ENCODE assay signal across 20 cellular contexts in the genomic region with DNA sequence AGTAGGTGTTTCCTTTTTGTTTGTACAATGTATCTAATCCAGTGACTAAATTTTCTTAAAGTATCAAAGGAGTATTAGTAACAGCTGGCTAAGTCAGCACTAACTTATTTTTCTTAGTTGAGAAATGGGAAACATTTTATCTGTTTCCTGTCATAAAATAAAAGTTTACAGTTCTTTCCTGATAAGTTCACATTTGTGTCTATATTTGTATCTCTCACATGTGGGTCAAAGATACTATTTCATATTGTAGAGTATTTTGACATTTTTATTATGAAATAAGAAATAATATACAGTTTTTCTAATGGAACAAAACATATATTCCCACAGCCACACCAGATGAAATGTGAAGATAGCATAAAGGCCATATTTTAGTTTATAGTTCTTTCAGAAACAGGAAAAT.
DNase-seq lines count a peak whose midpoint lies in the region; ATAC-seq, FAIRE-seq and TF ChIP-seq lines count a peak whose summit lies in the region.
"Had no signal": no experiment of that assay in that cellular context is flagged by ENCODE, and none has a peak within 500 bp of the region (broad histone marks: within the 10 kb centered on the region; RNA-seq: fewer than 3 reads in every experiment).

No MANE protein-coding gene starts in this region.

- no peak overlapping the region for H2BK120ac ChIP-seq in mesenchymal stem cell (ENCODE audit: low read depth, low read length)

- no peak overlapping the region for H3K14ac ChIP-seq in mesenchymal stem cell (ENCODE audit: low read length in 2 of 2)

- H3K27me3 ChIP-seq in left ventricle myocardium inferior (ENCODE audit: low read depth): no peaks in the 10 kb centered on the region
- no peaks in the 10 kb centered on the region for H3K27me3 ChIP-seq in endothelial cell of umbilical vein (ENCODE audit: control insufficient read depth in 2 of 2, insufficient read depth in 2 of 2, low read length in 2 of 2)
- H3K27me3 ChIP-seq in mesenchymal stem cell (ENCODE audit: control insufficient read depth in 1 of 2, insufficient read depth in 1 of 2, low read length in 2 of 2): no peaks in the 10 kb centered on the region
- no peaks in the 10 kb centered on the region for H3K27me3 ChIP-seq in CD8-positive, alpha-beta T cell (ENCODE audit: insufficient read depth, low read length)
- H3K27me3 ChIP-seq: BLaER1 treated with 17β-estradiol and CSF1 and Interleukin-3, amounts not matched to agents 10 nM and 100 nM had no signal

- H3K9ac ChIP-seq in endothelial cell of umbilical vein (replicated peaks; ENCODE audit: extremely low read depth, insufficient read depth, low read length): no peak overlapping the region
- H3K9ac ChIP-seq in mesenchymal stem cell (ENCODE audit: low read length): peak overlapping the region; percentile 45
- H3K9ac ChIP-seq: BLaER1 treated with 17β-estradiol and CSF1 and Interleukin-3, amounts not matched to agents 10 nM and 100 nM had no signal

- H2BK12ac ChIP-seq in mesenchymal stem cell (ENCODE audit: low read length in 2 of 2): no peak overlapping the region

- H3K18ac ChIP-seq in mesenchymal stem cell (ENCODE audit: low read depth in 1 of 2, low read length in 2 of 2): no peak overlapping the region

- no peak for TF ChIP-seq POLR2A in endothelial cell of umbilical vein (IDR thresholded peaks at IDR 0.05; ENCODE audit: low read depth, low read length)

- H4K91ac ChIP-seq in mesenchymal stem cell (ENCODE audit: low read length): no peak overlapping the region

- no TSS peak for BruUV-seq in endothelial cell of umbilical vein (replicated peaks; lab: Mats Ljungman, UMichigan)

- peaks cover 4% of the 10 kb centered on the region for H3K36me3 Mint-ChIP-seq in CD8-positive, alpha-beta T cell
- H3K36me3 Mint-ChIP-seq: CD4-positive, CD25-positive, alpha-beta regulatory T cell had no signal

- no peaks in the 10 kb centered on the region for H3K9me3 Mint-ChIP-seq in CD8-positive, alpha-beta T cell
- H3K9me3 Mint-ChIP-seq: CD4-positive, CD25-positive, alpha-beta regulatory T cell had no signal

- peak overlapping the region; percentile 7 for H3K4me2 ChIP-seq in endothelial cell of umbilical vein (ENCODE audit: insufficient read depth, low read length)
- no peak overlapping the region for H3K4me2 ChIP-seq in mesenchymal stem cell (ENCODE audit: low read length, poor library complexity, severe bottlenecking)
- H3K4me2 ChIP-seq: BLaER1 treated with 17β-estradiol and CSF1 and Interleukin-3, amounts not matched to agents 10 nM and 100 nM had no signal

- H2AFZ ChIP-seq in endothelial cell of umbilical vein (ENCODE audit: low read depth, low read length) (no peak overlapping the region), mesenchymal stem cell (ENCODE audit: low read depth, low read length) (no peak overlapping the region)

- H3K27ac ChIP-seq in left ventricle myocardium inferior (replicated peaks): peak overlapping the region; percentile 43
- no peak overlapping the region for H3K27ac ChIP-seq in endothelial cell of umbilical vein (ENCODE audit: insufficient read depth, low read depth, low read length)
- H3K27ac ChIP-seq in mesenchymal stem cell (ENCODE audit: low read length, poor library complexity, severe bottlenecking): no peak overlapping the region
- no peak overlapping the region for H3K27ac ChIP-seq in caudate nucleus (ENCODE audit: low read depth, low read length)
- no peak overlapping the region for H3K27ac ChIP-seq in CD8-positive, alpha-beta T cell (ENCODE audit: low read depth, low read length)
- H3K27ac ChIP-seq: BLaER1 treated with 17β-estradiol and CSF1 and Interleukin-3, amounts not matched to agents 10 nM and 100 nM had no signal

- no peak overlapping the region for H3K4ac ChIP-seq in mesenchymal stem cell (ENCODE audit: low read depth in 1 of 2, low read length in 2 of 2)

- H3K36me3 ChIP-seq in left ventricle myocardium inferior (peaks cover 3% of the 10 kb centered on the region), endothelial cell of umbilical vein (ENCODE audit: control insufficient read depth in 2 of 2, extremely low read depth in 1 of 2, insufficient read depth in 2 of 2, low read length in 2 of 2) (no peaks in the 10 kb centered on the region), mesenchymal stem cell (ENCODE audit: control insufficient read depth in 1 of 2, insufficient read depth in 2 of 2, low read depth in 1 of 2, low read length in 2 of 2) (peaks cover 2 to 11% of the 10 kb centered on the region in 2 experiments)
- no peaks in the 10 kb centered on the region for H3K36me3 ChIP-seq in CD8-positive, alpha-beta T cell (ENCODE audit: insufficient read depth, low read length)
- H3K36me3 ChIP-seq: HAP-1 had no signal

- POLR2A ChIA-PET in endothelial cell of umbilical vein (lab: Charles Lee): no interaction called here
- POLR2A ChIA-PET in CD8-positive, alpha-beta T cell (lab: Charles Lee): no interaction called here

- ATAC-seq in Right ventricle myocardium superior (ENCODE audit: poor library complexity) (no peak), HG03159 (IDR thresholded peaks at IDR 0.05; ENCODE audit: unreplicated experiment) (no peak)
- no peak for ATAC-seq in CD8-positive, alpha-beta T cell
- ATAC-seq: GM12878, HepG2 had no signal

- H2BK15ac ChIP-seq in mesenchymal stem cell (ENCODE audit: low read depth, poor library complexity, severe bottlenecking): no peak overlapping the region

- DNase-seq in left ventricle myocardium inferior (no peak), Right ventricle myocardium superior (no peak), endothelial cell of umbilical vein (ENCODE audit: low read depth, low spot score) (peak; percentile 86), mesenchymal stem cell (no peak), caudate nucleus (lab: John Stamatoyannopoulos, UW) (no peak)
- DNase-seq in activated naive CD4-positive, alpha-beta T cell (lab: John Stamatoyannopoulos, UW): no peak
- DNase-seq in CD8-positive, alpha-beta T cell: no peak
- DNase-seq: 8988T; ACHN; Calu3; CD4-positive, CD25-positive, alpha-beta regulatory T cell; DMS 273 treated with DMSO at 0.1 percent for 48 hours had no signal

- TF ChIP-seq CTCF in left ventricle myocardium inferior (IDR thresholded peaks at IDR 0.05; ENCODE audit: borderline replicate concordance): no peak
- no peak for TF ChIP-seq CTCF in endothelial cell of umbilical vein (IDR thresholded peaks at IDR 0.05; ENCODE audit: extremely low read depth in 1 of 2, insufficient read depth in 1 of 2, low read depth in 1 of 2, low read length in 2 of 2)
- no peak for TF ChIP-seq CTCF in CD8-positive, alpha-beta T cell (IDR thresholded peaks at IDR 0.05)

- H4K20me1 ChIP-seq in endothelial cell of umbilical vein (replicated peaks; ENCODE audit: control insufficient read depth, extremely low read depth, insufficient read depth, low read length): no peaks in the 10 kb centered on the region

- no peaks in the 10 kb centered on the region for H3K4me1 Mint-ChIP-seq in CD8-positive, alpha-beta T cell (ENCODE audit: low read depth)
- H3K4me1 Mint-ChIP-seq: CD4-positive, CD25-positive, alpha-beta regulatory T cell had no signal

- CTCF ChIA-PET in endothelial cell of umbilical vein (lab: Charles Lee): interaction anchor here (1.9 to 6.2 kb wide), 3 partner anchors 9 to 336 kb away, joined by 7 to 35 read pairs (median 34); no protein-coding TSS in a partner anchor
- CTCF ChIA-PET in CD8-positive, alpha-beta T cell (lab: Charles Lee): no interaction called here

- H3K4me3 ChIP-seq in left ventricle myocardium inferior: no peak overlapping the region
- H3K4me3 ChIP-seq in endothelial cell of umbilical vein (replicated peaks in 1 of 3; ENCODE audit: insufficient read depth in 1 of 3, low read depth in 1 of 3, low read length in 3 of 3): no peak overlapping the region
- no peak overlapping the region for H3K4me3 ChIP-seq in mesenchymal stem cell (ENCODE audit: insufficient read depth in 1 of 2, low read depth in 1 of 2, low read length in 2 of 2)
- H3K4me3 ChIP-seq in CD8-positive, alpha-beta T cell (ENCODE audit: low read depth, low read length): no peak overlapping the region
- H3K4me3 ChIP-seq: BLaER1 treated with 17β-estradiol and CSF1 and Interleukin-3, amounts not matched to agents 10 nM and 100 nM; GM12878; HAP-1 had no signal

- H3K79me1 ChIP-seq in mesenchymal stem cell (replicated peaks; ENCODE audit: low read length, poor library complexity, severe bottlenecking): peaks cover 22% of the 10 kb centered on the region

- no peak overlapping the region for H3K23ac ChIP-seq in mesenchymal stem cell (ENCODE audit: low read length in 2 of 2)

- H4K8ac ChIP-seq in mesenchymal stem cell (ENCODE audit: low read length): no peak overlapping the region

- no peak overlapping the region for H2AK5ac ChIP-seq in mesenchymal stem cell (ENCODE audit: low read length, severe bottlenecking)

- dilution Hi-C loops in endothelial cell of umbilical vein (cut with MboI; ENCODE audit: extremely low pct_ligation_motif_present, low sequenced_read_pairs): no loop called here

- no peak overlapping the region for H2BK5ac ChIP-seq in mesenchymal stem cell (ENCODE audit: low read depth, low read length, poor library complexity, severe bottlenecking)

- no peaks in the 10 kb centered on the region for H3K9me3 ChIP-seq in left ventricle myocardium inferior (replicated peaks)
- no peaks in the 10 kb centered on the region for H3K9me3 ChIP-seq in endothelial cell of umbilical vein (replicated peaks; ENCODE audit: control insufficient read depth, insufficient read depth, low read length)
- no peaks in the 10 kb centered on the region for H3K9me3 ChIP-seq in mesenchymal stem cell (ENCODE audit: control insufficient read depth, low read length)
- H3K9me3 ChIP-seq in CD8-positive, alpha-beta T cell (ENCODE audit: low read length): no peaks in the 10 kb centered on the region
- H3K9me3 ChIP-seq: HAP-1 had no signal

- H3K27ac Mint-ChIP-seq in CD8-positive, alpha-beta T cell: no peak overlapping the region

- peaks cover 6% of the 10 kb centered on the region for H3K79me2 ChIP-seq in endothelial cell of umbilical vein (ENCODE audit: control insufficient read depth, insufficient read depth, low read length)

- intact Hi-C loops in left ventricle myocardium inferior (cut with micrococcal nuclease): no loop called here
- intact Hi-C loops in Right ventricle myocardium superior (cut with DNase I): no loop called here
- intact Hi-C loops in endothelial cell of umbilical vein (cut with micrococcal nuclease): loop anchor here (5.0 kb wide), 1 partner anchor 471 kb away; a partner anchor contains a TSS
- intact Hi-C loops in CD8-positive, alpha-beta T cell (cut with DNase I, micrococcal nuclease): no loop called here

- H3K9me1 ChIP-seq in endothelial cell of umbilical vein (replicated peaks; ENCODE audit: control insufficient read depth, extremely low read depth, insufficient read depth, low read length): no peaks in the 10 kb centered on the region

- no peak for FAIRE-seq in endothelial cell of umbilical vein (lab: Jason Lieb, UNC)
- FAIRE-seq: GM12878, GM18507, H1, HepG2, HTR-8/SVneo had no signal

- peaks cover 85% of the 10 kb centered on the region for H3K4me1 ChIP-seq in left ventricle myocardium inferior
- peaks cover 21% of the 10 kb centered on the region for H3K4me1 ChIP-seq in endothelial cell of umbilical vein (ENCODE audit: control insufficient read depth, extremely low read depth, insufficient read depth, low read length)
- peaks cover 2% of the 10 kb centered on the region for H3K4me1 ChIP-seq in mesenchymal stem cell (ENCODE audit: control insufficient read depth, insufficient read depth, low read depth, low read length)
- no peaks in the 10 kb centered on the region for H3K4me1 ChIP-seq in CD8-positive, alpha-beta T cell (ENCODE audit: insufficient read depth, low read length)

- no peaks in the 10 kb centered on the region for H3K27me3 Mint-ChIP-seq in CD8-positive, alpha-beta T cell (ENCODE audit: low read depth)
- H3K27me3 Mint-ChIP-seq: CD4-positive, CD25-positive, alpha-beta regulatory T cell had no signal

- H3K4me3 Mint-ChIP-seq in CD8-positive, alpha-beta T cell: no peak overlapping the region
- H3K4me3 Mint-ChIP-seq: CD4-positive, CD25-positive, alpha-beta regulatory T cell had no signal
